ENCODE assay signal across 26 cellular contexts in the genomic region with DNA sequence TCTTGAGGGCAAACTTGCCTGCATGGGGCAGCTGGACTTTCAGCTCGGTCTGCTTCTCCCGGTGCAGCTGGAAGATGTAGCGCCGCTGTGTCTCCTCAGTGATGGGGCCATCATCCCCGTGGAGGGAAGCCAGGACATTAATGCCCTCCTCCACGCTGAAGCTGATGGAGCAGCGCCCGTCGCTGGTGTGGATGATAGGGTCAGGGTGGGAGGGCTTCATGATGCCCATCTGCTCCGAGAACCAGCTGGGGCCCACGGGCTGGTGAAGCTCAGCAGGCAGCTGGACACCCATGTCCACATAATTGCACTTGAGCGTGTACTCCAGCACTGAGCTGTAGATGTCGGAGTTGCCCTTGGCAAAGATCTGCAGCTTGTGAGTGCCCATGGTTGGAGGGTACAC. TPM values are rescaled to one million over a fixed set of nuclear protein-coding genes. Genes with fewer than 3 reads are reported as not detected.
"Had no signal": no experiment of that assay in that cellular context is flagged by ENCODE, and none has a peak within 500 bp of the region (broad histone marks: within the 10 kb centered on the region; RNA-seq: fewer than 3 reads in every experiment).

No MANE protein-coding gene starts in this region.

- H3K27ac Mint-ChIP-seq: dendritic cell treated with granulocyte-macrophage colony-stimulating factor and Interleukin-4, amounts not matched to agents 40 ng/mL and 50 ng/mL, for 4 days; effector memory CD8-positive, alpha-beta T cell; endodermal cell; mesothelial cell of epicardium had no signal

- H3K36me3 ChIP-seq: esophagus squamous epithelium, gastrocnemius medialis, left lung had no signal

- H3K9me3 Mint-ChIP-seq: dendritic cell treated with granulocyte-macrophage colony-stimulating factor and Interleukin-4, amounts not matched to agents 40 ng/mL and 50 ng/mL, for 4 days; effector memory CD8-positive, alpha-beta T cell; endodermal cell; mesothelial cell of epicardium had no signal

- H3K36me3 Mint-ChIP-seq: mesothelial cell of epicardium had no signal

- H3K4me3 Mint-ChIP-seq: dendritic cell treated with granulocyte-macrophage colony-stimulating factor and Interleukin-4, amounts not matched to agents 40 ng/mL and 50 ng/mL, for 4 days; effector memory CD8-positive, alpha-beta T cell; endodermal cell; mesothelial cell of epicardium had no signal

- H3K4me3 ChIP-seq: esophagus squamous epithelium, gastrocnemius medialis, heart right ventricle, left lung, lung, mucosa of descending colon had no signal

- H3K9me3 ChIP-seq: esophagus squamous epithelium, gastrocnemius medialis, heart right ventricle, left lung, mucosa of descending colon had no signal

- DNase-seq: cerebellar nuclear complex; cortex of kidney; effector CD8-positive, alpha-beta T cell; effector memory CD8-positive, alpha-beta T cell; erythroblast; esophagus squamous epithelium; foreskin fibroblast; foreskin melanocyte; gastrocnemius medialis; glutamatergic neuron; heart right ventricle; hippocampal formation; left cardiac atrium; left lung; left ventricle myocardium superior; mammary epithelial cell; mesenchymal stem cell; mucosa of descending colon had no signal

- H3K27ac ChIP-seq: epithelial cell of prostate, esophagus squamous epithelium, gastrocnemius medialis, heart right ventricle, left lung had no signal

- H3K27me3 Mint-ChIP-seq: dendritic cell treated with granulocyte-macrophage colony-stimulating factor and Interleukin-4, amounts not matched to agents 40 ng/mL and 50 ng/mL, for 4 days had no signal

- ATAC-seq: effector memory CD8-positive, alpha-beta T cell; esophagus mucosa; gastrocnemius medialis; heart right ventricle; left cardiac atrium; left lung; left ventricle myocardium superior; mucosa of descending colon had no signal

- H3K27me3 ChIP-seq: gastrocnemius medialis, heart right ventricle, left lung had no signal

RNA-seq across cellular contexts. Expression of a gene that starts 46.9 kb away (rescaled TPM):
- total RNA-seq: dermis microvascular lymphatic vessel endothelial cell, endodermal cell, esophagus mucosa, mesenteric fat pad, mesothelial cell of epicardium had no signal
